ENCODE assay signal across 9 cellular contexts in genomic region chr13:67416047-67416925, GRCh38.
DNase-seq lines count a peak whose midpoint lies in the region; ATAC-seq, FAIRE-seq and TF ChIP-seq lines count a peak whose summit lies in the region.
"Had no signal": no experiment of that assay in that cellular context is flagged by ENCODE, and none has a peak within 500 bp of the region (broad histone marks: within the 10 kb centered on the region; RNA-seq: fewer than 3 reads in every experiment).

No MANE protein-coding gene starts in this region.

- 47 to 54% methylated on average over 9 of the region's 9 CpGs for WGBS in pancreas, 2 donors
- WGBS in transverse colon (ENCODE audit: low coverage in 1 of 2), 2 donors = 68 to 91% methylated on average over 3 to 9 of the region's 9 CpGs

- ATAC-seq in GM19023 (IDR thresholded peaks at IDR 0.05; ENCODE audit: unreplicated experiment) (peak; percentile 93), pancreas (peak in 3 of 4 donors; percentile 68 to 73 (median 69)), HG03521 (IDR thresholded peaks at IDR 0.05; ENCODE audit: unreplicated experiment) (no peak)

- H3K9me3 ChIP-seq in pancreas = no peaks in the 10 kb centered on the region
- no peaks in the 10 kb centered on the region for H3K9me3 ChIP-seq in transverse colon

- DNase-seq in 8988T (peak; percentile 10), HuH-7.5 (ENCODE audit: low spot score) (peak; percentile 23), choroid plexus epithelial cell (ENCODE audit: low read depth) (peak; percentile 80), pancreas (peak in 4 of 6 donors; percentile 13 to 58 (median 27)), transverse colon (no peak), AML-193 (lab: John Stamatoyannopoulos, UW) (no peak)
- DNase-seq: activated naive CD8-positive, alpha-beta T cell treated with anti-CD3 and anti-CD28 coated beads, Interleukin-2, amount 10 ng/mL, durations not matched to agents 7 days and 5 days had no signal

- no peak for TF ChIP-seq POLR2A in transverse colon (IDR thresholded peaks at IDR 0.05)

- H3K27ac ChIP-seq in pancreas (no peak overlapping the region), transverse colon (no peak overlapping the region)

- intact Hi-C loops in pancreas (cut with DNase I) = no loop called here
- intact Hi-C loops in transverse colon (cut with DNase I; ENCODE audit: low total_unique reads) = no loop called here

- H3K4me1 ChIP-seq in pancreas (no peaks in the 10 kb centered on the region), transverse colon (no peaks in the 10 kb centered on the region)

- H3K27me3 ChIP-seq in pancreas (peaks cover 0 to 4% (median 0%) of the 10 kb centered on the region in 4 donors), transverse colon (no peaks in the 10 kb centered on the region)

- TF ChIP-seq CTCF in choroid plexus epithelial cell (conservative IDR thresholded peaks at IDR 0.05; ENCODE audit: low read depth, low read length) (peak; percentile 97), pancreas (IDR thresholded peaks at IDR 0.05) (no peak), transverse colon (IDR thresholded peaks at IDR 0.05) (peak in 1 of 5 experiments; percentile 20)

- FAIRE-seq in pancreas (lab: Jason Lieb, UNC) = no peak

- in situ Hi-C loops in transverse colon (cut with MboI; ENCODE audit: low pct_ligation_motif_present in 1 of 4, low pct_unique_long_range_greater_than_20kb in 1 of 4, low sequenced_read_pairs in 3 of 4) = no loop called here

- H3K36me3 ChIP-seq in pancreas (no peaks in the 10 kb centered on the region), transverse colon (no peaks in the 10 kb centered on the region)

- TF ChIP-seq EP300 in transverse colon (IDR thresholded peaks at IDR 0.05; ENCODE audit: low read depth) = no peak

- H3K4me3 ChIP-seq in choroid plexus epithelial cell (ENCODE audit: low read depth, low read length) (no peak overlapping the region), pancreas (no peak overlapping the region), transverse colon (no peak overlapping the region)

Comparison
In these comparisons a context has a peak if more than half of its experiments do, and no peak if none do; other contexts are left out.
1. DNase-seq: peak in 8988T (single experiment), HuH-7.5 (single experiment), choroid plexus epithelial cell (single experiment) and pancreas (4 of 6); none in transverse colon (single experiment) and AML-193 (0 of 2).